ENCODE assay signal across 8 cellular contexts in the genomic region with DNA sequence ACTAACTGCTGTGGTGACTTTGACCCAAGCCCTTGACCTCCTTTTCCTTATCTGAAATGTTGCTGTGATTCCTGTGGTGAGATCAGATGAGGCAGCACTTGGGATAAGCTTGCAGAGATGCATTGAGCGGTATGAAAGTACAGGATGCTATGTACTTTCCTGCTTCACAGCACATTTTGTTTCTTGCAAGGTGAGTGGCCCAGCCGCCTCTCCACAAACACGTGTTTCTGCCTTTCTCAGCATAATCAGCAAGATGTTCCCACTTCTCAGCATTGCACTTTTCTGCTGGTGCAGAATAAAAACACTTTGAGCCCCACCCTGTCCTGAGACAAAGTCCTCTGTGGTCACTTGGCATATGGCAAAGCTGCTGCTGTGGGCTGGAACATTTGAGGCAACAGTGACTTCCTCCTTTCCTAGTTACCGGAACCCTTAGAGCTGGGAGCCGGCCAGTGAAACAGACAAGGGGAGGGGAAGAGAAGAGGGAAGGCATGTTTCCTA. TPM values are rescaled to one million over a fixed set of nuclear protein-coding genes. Genes with fewer than 3 reads are reported as not detected.
DNase-seq lines count a peak whose midpoint lies in the region; ATAC-seq, FAIRE-seq and TF ChIP-seq lines count a peak whose summit lies in the region.

No MANE protein-coding gene starts in this region.

- no peak for TF ChIP-seq POLR2A in HepG2 (IDR thresholded peaks at IDR 0.05; ENCODE audit: insufficient read depth in 1 of 2, low read depth in 2 of 2, low read length in 2 of 2)

- peaks cover 17% of the 10 kb centered on the region for H3K36me3 Mint-ChIP-seq in astrocyte (ENCODE audit: low read depth, unreplicated experiment)

- 91% methylated on average over 5 of the region's 5 CpGs for WGBS in HepG2 (ENCODE audit: low lambda C conversion rate)

- no peak overlapping the region for H3K9ac ChIP-seq in astrocyte (ENCODE audit: low read length)
- H3K9ac ChIP-seq in HepG2 (ENCODE audit: insufficient read depth, low read depth, low read length) = no peak overlapping the region
- H3K9ac ChIP-seq in subcutaneous abdominal adipose tissue (ENCODE audit: low read length in 5 of 5) = no peak overlapping the region

- no peak for TF ChIP-seq RAD21 in HepG2 (CRISPR knock-in tag; IDR thresholded peaks at IDR 0.05)

- H3K79me2 ChIP-seq in astrocyte (ENCODE audit: insufficient read depth, low read length) (peaks cover 19% of the 10 kb centered on the region), HepG2 (ENCODE audit: insufficient read depth, low read length) (peaks cover 8% of the 10 kb centered on the region)

- FAIRE-seq in astrocyte (lab: Jason Lieb, UNC) (peak; percentile 37), HepG2 (lab: Jason Lieb, UNC) (no peak)

- TF ChIP-seq CTCF in astrocyte (IDR thresholded peaks at IDR 0.05; ENCODE audit: insufficient read depth, low read depth, low read length) (no peak), HepG2 (CRISPR knock-in tag; IDR thresholded peaks at IDR 0.05) (no peak), BE2C (IDR thresholded peaks at IDR 0.05; ENCODE audit: low read depth, low read length) (no peak)

- H3K4me3 Mint-ChIP-seq in astrocyte (ENCODE audit: unreplicated experiment) = no peak overlapping the region

- no peak overlapping the region for H2AFZ ChIP-seq in astrocyte (ENCODE audit: low read depth, low read length)
- no peak overlapping the region for H2AFZ ChIP-seq in HepG2 (ENCODE audit: low read length)

- peaks cover 10% of the 10 kb centered on the region for H3K4me1 Mint-ChIP-seq in astrocyte (ENCODE audit: low read depth, unreplicated experiment)

- H4K20me1 ChIP-seq in astrocyte (ENCODE audit: insufficient read depth, low read length) (peaks cover 11% of the 10 kb centered on the region), HepG2 (ENCODE audit: insufficient read depth, low read length) (no peaks in the 10 kb centered on the region)

- no peaks in the 10 kb centered on the region for H3K27me3 Mint-ChIP-seq in astrocyte (ENCODE audit: low read depth, unreplicated experiment)

- ATAC-seq in HepG2 = no peak
- ATAC-seq in GM18907 (IDR thresholded peaks at IDR 0.05; ENCODE audit: unreplicated experiment) = no peak

- POLR2A ChIA-PET in HepG2 (lab: Yijun Ruan, JAX) = no interaction called here

- H3K27ac ChIP-seq in astrocyte (ENCODE audit: low read depth, low read length) (no peak overlapping the region), HepG2 (ENCODE audit: extremely low read length, insufficient read depth, low read length) (no peak overlapping the region), subcutaneous abdominal adipose tissue (ENCODE audit: low read depth, low read length) (peak overlapping the region; percentile 34)

- H3K36me3 ChIP-seq in astrocyte (ENCODE audit: insufficient read depth, low read length) = no peaks in the 10 kb centered on the region
- H3K36me3 ChIP-seq in HepG2 (replicated peaks in 1 of 2; ENCODE audit: control insufficient read depth in 1 of 2, insufficient read depth in 2 of 2, low read length in 2 of 2) = peaks cover 0 to 3% of the 10 kb centered on the region in 2 experiments; a peak in 3 of 5 replicates
- H3K36me3 ChIP-seq in subcutaneous abdominal adipose tissue (ENCODE audit: control insufficient read depth in 5 of 5, insufficient read depth in 5 of 5, low read length in 5 of 5) = peaks cover 0 to 24% (median 12%) of the 10 kb centered on the region in 5 donors
- peaks cover 5% of the 10 kb centered on the region; the same call in 1 of the 2 replicates for H3K36me3 ChIP-seq in BE2C

- CTCF ChIA-PET in HepG2 (lab: Yijun Ruan, JAX; ENCODE audit: low intra/inter-chr PET ratio, low total read pairs) = no interaction called here

- H3K27me3 ChIP-seq in astrocyte (ENCODE audit: insufficient read depth, low read length) = no peaks in the 10 kb centered on the region
- no peaks in the 10 kb centered on the region for H3K27me3 ChIP-seq in HepG2 (ENCODE audit: control insufficient read depth in 1 of 2, insufficient read depth in 2 of 2, low read length in 2 of 2)
- no peaks in the 10 kb centered on the region for H3K27me3 ChIP-seq in subcutaneous abdominal adipose tissue (ENCODE audit: control insufficient read depth in 5 of 5, insufficient read depth in 4 of 5, low read length in 5 of 5)
- no peaks in the 10 kb centered on the region for H3K27me3 ChIP-seq in BE2C

- TF ChIP-seq EP300 in HepG2 (IDR thresholded peaks at IDR 0.05; ENCODE audit: low read depth in 2 of 2, low read length in 2 of 2) = no peak
- TF ChIP-seq EP300 in HepG2 (CRISPR knock-in tag; IDR thresholded peaks at IDR 0.05; ENCODE audit: borderline replicate concordance) = no peak

- peaks cover 2% of the 10 kb centered on the region for H3K9me3 Mint-ChIP-seq in astrocyte (ENCODE audit: unreplicated experiment)

- H3K4me3 ChIP-seq in astrocyte (ENCODE audit: insufficient read depth, low read depth, low read length) (no peak overlapping the region), HepG2 (replicated peaks in 1 of 3; ENCODE audit: insufficient read depth in 1 of 3, low read depth in 2 of 3, low read length in 3 of 3) (no peak overlapping the region), subcutaneous abdominal adipose tissue (ENCODE audit: low read depth in 1 of 5, low read length in 5 of 5) (peak overlapping the region in 1 of 5 donors; percentile 32), BE2C (ENCODE audit: low read depth, low read length) (no peak overlapping the region)

- no peaks in the 10 kb centered on the region for H3K9me3 ChIP-seq in astrocyte (ENCODE audit: insufficient read depth, low read depth, low read length)
- H3K9me3 ChIP-seq in HepG2 (ENCODE audit: low read length) = no peaks in the 10 kb centered on the region
- H3K9me3 ChIP-seq in subcutaneous abdominal adipose tissue (ENCODE audit: control insufficient read depth in 5 of 5, low read length in 5 of 5) = no peaks in the 10 kb centered on the region
- no peaks in the 10 kb centered on the region for H3K9me3 ChIP-seq in BE2C

- H3K4me2 ChIP-seq in astrocyte (ENCODE audit: low read length) (no peak overlapping the region), HepG2 (ENCODE audit: low read depth, low read length) (no peak overlapping the region)

- peaks cover 10% of the 10 kb centered on the region for H3K4me1 ChIP-seq in astrocyte (ENCODE audit: insufficient read depth, low read length)
- H3K4me1 ChIP-seq in HepG2 (ENCODE audit: insufficient read depth, low read length) = peaks cover 28% of the 10 kb centered on the region
- H3K4me1 ChIP-seq in subcutaneous abdominal adipose tissue (ENCODE audit: control insufficient read depth in 5 of 5, insufficient read depth in 5 of 5, low read length in 5 of 5) = peaks cover 3 to 47% (median 37%) of the 10 kb centered on the region in 5 donors
- H3K4me1 ChIP-seq in BE2C = no peaks in the 10 kb centered on the region; the same call in 1 of the 2 replicates

- DNase-seq in MV-4-11 (lab: John Stamatoyannopoulos, UW) = peak; percentile 95
- no peak for DNase-seq in astrocyte (ENCODE audit: low read depth)
- no peak for DNase-seq in HepG2 (ENCODE audit: low spot score)
- no peak for DNase-seq in BE2C
- no peak for DNase-seq in NCI-H2196 (lab: John Stamatoyannopoulos, UW; ENCODE audit: unreplicated experiment)
- DNase-seq in occipital lobe (lab: John Stamatoyannopoulos, UW) = no peak

- in situ Hi-C loops in HepG2 (cut with HindIII; ENCODE audit: extremely low pct_ligation_motif_present, low pct_unique_long_range_greater_than_20kb) = no loop called here

- BruUV-seq in HepG2 (replicated peaks; lab: Mats Ljungman, UMichigan) = no TSS peak

- H3K27ac Mint-ChIP-seq in astrocyte (ENCODE audit: unreplicated experiment) = no peak overlapping the region

- intact Hi-C loops in HepG2 (cut with micrococcal nuclease; ENCODE audit: unreplicated experiment) = loop anchor here (10.0 kb wide), 1 partner anchor 352 kb away; no protein-coding TSS in a partner anchor

TF ChIP-seq in HepG2, 621 proteins besides CTCF, POLR2A, EP300 and RAD21:
- 0 out of 2 replicates have a peak, but pooled peaks have one; percentile 9 for TF ChIP-seq NR2F6 (IDR thresholded peaks at IDR 0.05)
- no peak for TF ChIP-seq NR2F6 (CRISPR knock-in tag; IDR thresholded peaks at IDR 0.05)
- no peak for TF ChIP-seq TEAD2 (CRISPR knock-in tag; IDR thresholded peaks at IDR 0.05)

RNA-seq across cellular contexts. Expression of a gene that starts 4.9 kb away (rescaled TPM):
- total RNA-seq in astrocyte (15.4 and 16.4 TPM in 2 replicates), HepG2 (2016; rRNA removed; fragmentation: Illumina TruSeq; extraction: Trizol) (13.7 and 14.8 TPM in 2 replicates), occipital lobe (15.9 TPM)
- 16.7 and 16.9 TPM in 2 replicates for total RNA-seq in HepG2 (2016; cell fraction: cytosol; rRNA removed; fragmentation: Illumina TruSeq; extraction: Trizol; ENCODE audit: low read depth)
- 13.3 and 15.6 TPM in 2 replicates for total RNA-seq in HepG2 (2016; cell fraction: insoluble cytoplasmic fraction; rRNA removed; fragmentation: Illumina TruSeq; extraction: Trizol)
- total RNA-seq in HepG2 (2016; cell fraction: membrane; rRNA removed; fragmentation: Illumina TruSeq; extraction: Trizol) = 12.9 and 14.3 TPM in 2 replicates
- 13.6 and 16.2 TPM in 2 replicates for total RNA-seq in HepG2 (2016; cell fraction: nucleus; rRNA removed; fragmentation: Illumina TruSeq; extraction: Trizol)
- 5.4 and 7.7 TPM in 2 replicates for polyA plus RNA-seq in HepG2 (2011; rRNA removed)
- polyA plus RNA-seq in HepG2 (2011; cell fraction: cytosol; rRNA removed) = 4.1 and 5.1 TPM in 2 replicates
- polyA plus RNA-seq in HepG2 (2011; cell fraction: nucleus; rRNA removed) = 10.0 and 14.9 TPM in 2 replicates
- polyA plus RNA-seq in HepG2 (2012) = 10.3 and 10.7 TPM in 2 replicates
- 2.7 and 3.4 TPM in 2 replicates for polyA plus RNA-seq in HepG2 (2016; cell fraction: cytosol; fragmentation: Illumina TruSeq; extraction: Trizol; ENCODE audit: low read depth)
- 15.5 and 16.2 TPM in 2 replicates for polyA plus RNA-seq in HepG2 (2016; cell fraction: insoluble cytoplasmic fraction; fragmentation: Illumina TruSeq; extraction: Trizol; ENCODE audit: low read depth)
- 6.3 and 6.4 TPM in 2 replicates for polyA plus RNA-seq in HepG2 (2016; cell fraction: membrane; fragmentation: Illumina TruSeq; extraction: Trizol; ENCODE audit: low read depth)
- 28.6 and 28.8 TPM in 2 replicates for polyA plus RNA-seq in HepG2 (2016; cell fraction: nucleus; fragmentation: Illumina TruSeq; extraction: Trizol; ENCODE audit: insufficient read depth, low read depth)
- 3.4 and 9.8 TPM in 2 replicates for polyA minus RNA-seq in HepG2 (2011; rRNA and poly(A)+ RNA removed; ENCODE audit: low replicate concordance)
- polyA minus RNA-seq in HepG2 (2011; cell fraction: cytosol; rRNA and poly(A)+ RNA removed) = 3.9 and 4.0 TPM in 2 replicates
- 14.7 and 15.1 TPM in 2 replicates for polyA minus RNA-seq in HepG2 (2011; cell fraction: nucleus; rRNA and poly(A)+ RNA removed)
- 18.9 TPM for polyA plus RNA-seq in BE2C (2012; ENCODE audit: insufficient read depth, insufficient read length, low read depth)
